In the genomic region with DNA sequence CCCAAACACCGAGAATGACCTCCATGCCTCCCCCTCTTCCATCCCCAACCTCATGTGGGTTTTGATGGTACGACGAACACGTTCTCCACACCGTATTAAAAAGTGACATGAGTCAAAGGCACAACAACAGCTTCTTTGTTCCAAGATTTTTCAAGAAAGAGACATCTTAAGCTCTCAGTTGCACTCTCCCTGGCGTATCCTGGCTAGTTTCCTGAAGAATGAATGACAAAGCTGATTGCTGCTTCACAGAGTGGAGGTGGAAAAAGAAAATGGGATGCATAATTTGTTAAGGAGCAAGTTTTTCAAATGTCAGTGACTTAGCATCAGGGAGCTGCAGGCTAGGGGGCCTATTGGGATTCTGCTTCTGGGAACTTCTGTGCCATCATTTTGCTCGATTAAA, we compare ENCODE assay signal across 22 cellular contexts.
"Had no signal": no experiment of that assay in that cellular context is flagged by ENCODE, and none has a peak within 500 bp of the region (broad histone marks: within the 10 kb centered on the region; RNA-seq: fewer than 3 reads in every experiment).

No MANE protein-coding gene starts in this region.

- DNase-seq: Kasumi-1, MM.1S, NCI-H1092 treated with DMSO at 0.1 percent for 48 hours, NCI-H1436, NCI-H187, NCI-H2029, NCI-H2081 treated with DMSO at 0.1 percent for 48 hours, NCI-H2171, NCI-H226, NCI-H446, NCI-H510A, NCI-H524 treated with DMSO at 0.1 percent for 48 hours, NCI-H69, NCI-H774, Right ventricle myocardium superior, RPMI8226, SIG-M5, SK-N-SH had no signal

- H3K4me3 ChIP-seq: K562, SJSA1 had no signal

- H3K27ac Mint-ChIP-seq: IgD-negative memory B cell had no signal

- H3K4me1 Mint-ChIP-seq: IgD-negative memory B cell had no signal

- H3K27ac ChIP-seq: KMS-11, SJSA1 had no signal

- H3K4me3 Mint-ChIP-seq: IgD-negative memory B cell had no signal

- H3K9me3 ChIP-seq: SJSA1, SK-N-SH had no signal

- H3K36me3 ChIP-seq: SJSA1 had no signal

- H3K4me1 ChIP-seq: SJSA1 had no signal

- H3K9me2 ChIP-seq: SK-N-SH had no signal

- H3K36me3 Mint-ChIP-seq: IgD-negative memory B cell had no signal

- H3K9me3 Mint-ChIP-seq: IgD-negative memory B cell had no signal

- H3K9ac ChIP-seq: KMS-11, SK-N-SH had no signal

- H3K4me2 ChIP-seq: KMS-11, SK-N-SH had no signal
